24 cellular contexts compared by ENCODE assay signal in the genomic region with DNA sequence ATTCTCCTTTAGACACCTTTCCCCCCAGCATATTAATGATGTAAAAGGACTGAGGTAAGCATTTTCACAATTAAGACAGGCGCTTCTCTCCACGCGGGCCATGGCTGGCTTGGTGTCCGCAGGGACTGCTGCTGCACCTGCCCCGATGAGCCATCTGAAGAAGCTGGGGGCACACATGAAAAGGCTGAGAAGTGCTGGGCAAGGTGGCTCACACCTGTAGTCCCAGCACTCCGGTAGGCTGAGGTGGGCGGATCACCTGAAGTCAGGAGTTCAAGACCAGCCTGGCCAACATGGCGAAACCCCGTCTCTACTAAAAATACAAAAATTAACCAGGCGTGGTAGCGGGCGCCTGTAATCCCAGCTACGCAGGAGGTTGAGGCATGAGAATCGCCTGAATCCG. TPM values are rescaled to one million over a fixed set of nuclear protein-coding genes. Genes with fewer than 3 reads are reported as not detected.
"Had no signal": no experiment of that assay in that cellular context is flagged by ENCODE, and none has a peak within 500 bp of the region (broad histone marks: within the 10 kb centered on the region; RNA-seq: fewer than 3 reads in every experiment).

No MANE protein-coding gene starts in this region.

- H3K36me3 ChIP-seq: esophagus squamous epithelium, sigmoid colon, stomach, uterus had no signal

- ATAC-seq: effector memory CD8-positive, alpha-beta T cell; left lobe of liver; natural killer cell had no signal

- DNase-seq: cerebellar nuclear complex; effector memory CD8-positive, alpha-beta T cell; esophagus squamous epithelium; foreskin fibroblast; hippocampal formation; mesenchymal stem cell; natural killer cell; sigmoid colon; small intestine; stimulated activated CD4-positive, alpha-beta T cell treated with anti-CD3 and anti-CD28 coated beads, Interleukin-12 subunit alpha, Interleukin-12 subunit beta, amount 100 ng/mL, for 4 hours; stimulated activated naive CD4-positive, alpha-beta T cell; stomach; trophoblast cell; uterus had no signal

- H3K27ac ChIP-seq: epithelial cell of prostate, esophagus squamous epithelium, sigmoid colon, stomach, uterus had no signal

- H3K9me3 ChIP-seq: esophagus squamous epithelium, sigmoid colon, stomach, uterus had no signal

- H3K4me3 ChIP-seq: esophagus squamous epithelium, lung, sigmoid colon, stomach, uterus had no signal

- H3K27me3 ChIP-seq: uterus had no signal

- H3K4me1 ChIP-seq: esophagus squamous epithelium, sigmoid colon, uterus had no signal

- FAIRE-seq: colon, islet of Langerhans, small intestine had no signal

RNA-seq across cellular contexts. Expression of a gene that starts 21.3 kb away (rescaled TPM):
- total RNA-seq: esophagus squamous epithelium, lung, mononuclear cell, natural killer cell, neural crest cell, osteocyte, pulmonary artery endothelial cell, sigmoid colon, stomach, uterus had no signal
- polyA plus RNA-seq: lung, sigmoid colon, small intestine, stomach, thymus had no signal

RNA-seq across cellular contexts. Expression of a gene that starts 32.1 kb away (rescaled TPM):
- total RNA-seq: neural crest cell had no signal
